Comparison of ENCODE assay signal across 8 cellular contexts in the genomic region with DNA sequence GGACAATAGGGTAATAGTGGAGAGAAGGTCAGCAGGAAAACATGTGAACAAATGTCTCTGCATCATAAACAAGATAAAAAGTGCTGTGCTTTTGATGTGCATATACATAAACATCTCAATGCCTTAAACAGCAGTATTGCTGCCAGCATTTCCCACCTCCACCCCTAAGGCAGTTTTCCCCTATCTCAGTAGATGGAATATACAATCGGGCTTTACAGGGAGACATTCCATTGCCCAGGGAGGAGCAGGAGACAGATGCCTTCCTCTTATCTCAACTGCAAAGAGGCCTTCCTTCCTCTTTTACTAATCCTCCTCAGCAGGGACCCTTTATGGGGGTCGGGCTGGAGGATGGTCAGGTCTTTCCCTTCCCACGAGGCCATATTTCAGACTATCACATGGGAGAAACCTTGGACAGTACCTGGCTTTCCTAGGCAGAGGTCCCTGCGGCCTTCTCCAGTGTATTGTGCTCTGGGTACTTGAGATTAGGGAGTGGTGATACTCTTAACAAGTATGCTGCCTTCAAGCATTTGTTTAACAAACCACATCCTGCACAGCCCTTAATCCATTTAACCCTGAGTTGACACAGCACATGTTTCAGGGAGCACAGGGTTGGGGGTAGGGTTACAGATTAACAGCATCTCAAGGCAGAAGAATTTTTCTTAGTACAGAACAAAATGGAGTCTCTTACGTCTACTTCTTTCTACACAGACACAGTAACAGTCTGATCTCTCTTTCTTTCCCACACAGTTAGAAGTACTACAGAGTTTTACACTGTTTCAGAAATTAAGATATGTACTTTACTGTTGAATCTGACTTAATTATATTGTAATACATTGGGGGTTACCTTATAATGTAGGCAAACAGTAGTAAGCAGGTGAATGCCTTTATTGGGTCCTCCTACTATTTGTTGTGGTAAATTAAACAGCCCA.
DNase-seq lines count a peak whose midpoint lies in the region; ATAC-seq and TF ChIP-seq lines count a peak whose summit lies in the region.
"Not testable (repeated sequence)": the region's sequence is repeated elsewhere in the genome, so short reads cannot be mapped to it uniquely, and the experiment has no call there.

No MANE protein-coding gene starts in this region.

- H3K4me2 ChIP-seq in DND-41 (ENCODE audit: insufficient read depth, low read length) = not testable (repeated sequence)
- H3K4me2 ChIP-seq in OCI-LY3 (ENCODE audit: low read length) = peak overlapping the region; percentile 78

- peak overlapping the region; percentile 70 for H3K4me3 Mint-ChIP-seq in activated CD8-positive, alpha-beta T cell treated with anti-CD3 and anti-CD28 coated beads for 36 hours
- peak overlapping the region; percentile 82 for H3K4me3 Mint-ChIP-seq in neural crest cell

- H3K27ac Mint-ChIP-seq in activated CD8-positive, alpha-beta T cell treated with anti-CD3 and anti-CD28 coated beads for 36 hours = peak overlapping the region; percentile 45
- H3K27ac Mint-ChIP-seq in neural crest cell (ENCODE audit: unreplicated experiment) = peak overlapping the region; percentile 85

- not testable (repeated sequence) for H3K9me3 Mint-ChIP-seq in activated CD8-positive, alpha-beta T cell treated with anti-CD3 and anti-CD28 coated beads for 36 hours; neural crest cell

- not testable (repeated sequence) for H3K9me3 ChIP-seq in DND-41 (ENCODE audit: insufficient read depth, low read length, severe bottlenecking); OCI-LY3 (ENCODE audit: insufficient read depth, low read length); iPS-15b (ENCODE audit: control insufficient read depth, insufficient read depth, low read length); thymus (ENCODE audit: control insufficient read depth)

- H3K27ac ChIP-seq in DND-41 (ENCODE audit: low read length); OCI-LY3 (ENCODE audit: low read length): not testable (repeated sequence)
- H3K27ac ChIP-seq in thymus (ENCODE audit: low read depth) = peak overlapping the region; percentile 36

- H3K4me1 Mint-ChIP-seq in activated CD8-positive, alpha-beta T cell treated with anti-CD3 and anti-CD28 coated beads for 36 hours (ENCODE audit: low read depth) = peaks cover 12% of the 10 kb centered on the region
- peaks cover 11% of the 10 kb centered on the region for H3K4me1 Mint-ChIP-seq in neural crest cell

- 17% methylated on average over 5 of the region's 5 CpGs for WGBS in thymus

- not testable (repeated sequence) for H3K27me3 Mint-ChIP-seq in activated CD8-positive, alpha-beta T cell treated with anti-CD3 and anti-CD28 coated beads for 36 hours; neural crest cell (ENCODE audit: low read depth)

- ATAC-seq in DND-41 (ENCODE audit: insufficient read depth, low read depth); activated CD8-positive, alpha-beta T cell treated with anti-CD3 and anti-CD28 coated beads for 36 hours: not testable (repeated sequence)

- not testable (repeated sequence) for H3K4me3 ChIP-seq in DND-41 (ENCODE audit: low read depth in 1 of 2, low read length in 2 of 2)
- H3K4me3 ChIP-seq in OCI-LY3 (ENCODE audit: low read length) (peak overlapping the region; percentile 77), choroid plexus epithelial cell (ENCODE audit: low read depth, low read length) (peak overlapping the region; percentile 49), iPS-15b (ENCODE audit: low read depth, low read length) (peak overlapping the region; percentile 48), thymus (ENCODE audit: low read length) (peak overlapping the region; percentile 46)

- POLR2A ChIA-PET in activated CD8-positive, alpha-beta T cell treated with anti-CD3 and anti-CD28 coated beads for 36 hours (lab: Charles Lee) = not testable (repeated sequence)

- CTCF ChIA-PET in activated CD8-positive, alpha-beta T cell treated with anti-CD3 and anti-CD28 coated beads for 36 hours (lab: Charles Lee) = interaction anchor here (0.7 to 3.0 kb wide), 7 partner anchors 10 to 402 kb away, joined by 3 to 21 read pairs (median 4); no protein-coding TSS in a partner anchor

- not testable (repeated sequence) for H3K79me2 ChIP-seq in DND-41 (ENCODE audit: insufficient read depth, low read length); OCI-LY3 (ENCODE audit: low read length)

- H4K20me1 ChIP-seq in DND-41 (ENCODE audit: insufficient read depth, low read length); OCI-LY3 (ENCODE audit: insufficient read depth, low read length): not testable (repeated sequence)

- H3K36me3 ChIP-seq in DND-41 (ENCODE audit: insufficient read depth, low read length); OCI-LY3 (replicated peaks; ENCODE audit: low read depth, low read length); iPS-15b (ENCODE audit: control insufficient read depth, insufficient read depth, low read length); thymus (ENCODE audit: control insufficient read depth, insufficient read depth): not testable (repeated sequence)

- not testable (repeated sequence) for TF ChIP-seq CTCF in DND-41 (IDR thresholded peaks at IDR 0.05; ENCODE audit: borderline replicate concordance, extremely low read depth, low read length, poor library complexity, severe bottlenecking); OCI-LY3 (IDR thresholded peaks at IDR 0.05; ENCODE audit: low read depth, low read length); activated CD8-positive, alpha-beta T cell treated with anti-CD3 and anti-CD28 coated beads for 36 hours (IDR thresholded peaks at IDR 0.05); choroid plexus epithelial cell (conservative IDR thresholded peaks at IDR 0.05; ENCODE audit: low read depth, low read length); neural crest cell (conservative IDR thresholded peaks at IDR 0.05)

- H3K27me3 ChIP-seq in DND-41 (ENCODE audit: insufficient read depth, low read length, poor library complexity); OCI-LY3 (ENCODE audit: low read depth, low read length); iPS-15b (ENCODE audit: control insufficient read depth, insufficient read depth, low read length); thymus (ENCODE audit: control insufficient read depth, insufficient read depth): not testable (repeated sequence)

- intact Hi-C loops in activated CD8-positive, alpha-beta T cell treated with anti-CD3 and anti-CD28 coated beads for 36 hours (cut with micrococcal nuclease) = loop anchor here (5.0 kb wide), 1 partner anchor 403 kb away; the partner anchor contains the start of gene NTS

- DNase-seq in DND-41 (peak; percentile 5), LoVo (ENCODE audit: low spot score) (peak; percentile 31), choroid plexus epithelial cell (ENCODE audit: low read depth) (peak; percentile 32)
- DNase-seq in activated CD8-positive, alpha-beta T cell treated with anti-CD3 and anti-CD28 coated beads for 36 hours; neural crest cell (ENCODE audit: low read depth, low spot score): not testable (repeated sequence)

- not testable (repeated sequence) for H2AFZ ChIP-seq in DND-41 (ENCODE audit: low read depth, low read length)
- peak overlapping the region; percentile 96; the same call in 1 of the 2 replicates for H2AFZ ChIP-seq in OCI-LY3 (ENCODE audit: low read depth, low read length)

- H3K9ac ChIP-seq in DND-41 (ENCODE audit: low read depth, low read length); iPS-15b (ENCODE audit: low read depth, low read length): not testable (repeated sequence)
- peak overlapping the region; percentile 53; the same call in 1 of the 2 replicates for H3K9ac ChIP-seq in OCI-LY3 (ENCODE audit: low read length)

- H3K36me3 Mint-ChIP-seq in activated CD8-positive, alpha-beta T cell treated with anti-CD3 and anti-CD28 coated beads for 36 hours (ENCODE audit: low read depth); neural crest cell (ENCODE audit: low read depth): not testable (repeated sequence)

- not testable (repeated sequence) for H3K4me1 ChIP-seq in DND-41 (ENCODE audit: insufficient read depth, low read length); iPS-15b (ENCODE audit: control insufficient read depth, insufficient read depth, low read length); thymus (ENCODE audit: control insufficient read depth, insufficient read depth, low read length)
- H3K4me1 ChIP-seq in OCI-LY3 (ENCODE audit: low read length) = peaks cover 18% of the 10 kb centered on the region
